In genomic region chr16:2058901-2059300, GRCh38 we compare ENCODE assay signal across 19 cellular contexts. TPM values are rescaled to one million over a fixed set of nuclear protein-coding genes. Genes with fewer than 3 reads are reported as not detected.
DNase-seq lines count a peak whose midpoint lies in the region; ATAC-seq and TF ChIP-seq lines count a peak whose summit lies in the region.
"Had no signal": no experiment of that assay in that cellular context is flagged by ENCODE, and none has a peak within 500 bp of the region (broad histone marks: within the 10 kb centered on the region; RNA-seq: fewer than 3 reads in every experiment).

No MANE protein-coding gene starts in this region.

- H3K9me3 ChIP-seq in BLaER1 (no peaks in the 10 kb centered on the region), neuronal stem cell (replicated peaks in 1 of 2; ENCODE audit: control insufficient read depth in 2 of 2, insufficient read depth in 1 of 2, low read depth in 1 of 2, low read length in 2 of 2) (no peaks in the 10 kb centered on the region), BE2C (no peaks in the 10 kb centered on the region)
- H3K9me3 ChIP-seq: MG63, SJCRH30 had no signal

- no peak overlapping the region for H3K23ac ChIP-seq in neuronal stem cell (ENCODE audit: low read depth, low read length, poor library complexity)

- H3K79me1 ChIP-seq in neuronal stem cell (ENCODE audit: low read depth, low read length), result no peaks in the 10 kb centered on the region

- no peak overlapping the region for H3K4ac ChIP-seq in neuronal stem cell (ENCODE audit: low read length)

- peak overlapping the region; percentile 46 for H2BK15ac ChIP-seq in neuronal stem cell (ENCODE audit: low read length)

- peak overlapping the region; percentile 46 for H4K91ac ChIP-seq in neuronal stem cell (ENCODE audit: low read depth, low read length, poor library complexity)

- WGBS in neuronal stem cell (ENCODE audit: extremely low coverage in 2 of 2, insufficient read length in 2 of 2, insufficient replicate concordance in 1 of 2), 2 donors, result no CpG with 5 or more reads among the region's 10 CpGs

- H3K4me2 ChIP-seq in BLaER1 (peak overlapping the region; percentile 95), neuronal stem cell (ENCODE audit: insufficient read depth, low read length, poor library complexity, severe bottlenecking) (peak overlapping the region; percentile 32)

- H4K20me1 ChIP-seq in BLaER1, result peaks cover 64% of the 10 kb centered on the region

- H2BK120ac ChIP-seq in neuronal stem cell (ENCODE audit: low read depth, low read length), result peak overlapping the region; percentile 97

- peak overlapping the region; percentile 100 for H2AK5ac ChIP-seq in neuronal stem cell (ENCODE audit: low read depth, low read length)

- H3K27me3 ChIP-seq in BLaER1 (no peaks in the 10 kb centered on the region), neuronal stem cell (ENCODE audit: control insufficient read depth in 3 of 3, insufficient read depth in 3 of 3, low read depth in 1 of 3, low read length in 3 of 3) (no peaks in the 10 kb centered on the region), BE2C (no peaks in the 10 kb centered on the region)
- H3K27me3 ChIP-seq: MG63, SJCRH30 had no signal

- peak overlapping the region; percentile 88 for H2BK12ac ChIP-seq in neuronal stem cell (ENCODE audit: low read length)

- H3K4me3 ChIP-seq in BLaER1 (no peak overlapping the region), neuronal stem cell (ENCODE audit: low read length in 2 of 2) (no peak overlapping the region), BE2C (ENCODE audit: low read depth, low read length) (no peak overlapping the region)
- H3K4me3 ChIP-seq: MG63, SJCRH30 had no signal

- no peak for TF ChIP-seq CTCF in BE2C (IDR thresholded peaks at IDR 0.05; ENCODE audit: low read depth, low read length)

- H2AFZ ChIP-seq in neuronal stem cell (ENCODE audit: low read length), result no peak overlapping the region

- DNase-seq in NCI-H187 (lab: John Stamatoyannopoulos, UW) (peak; percentile 56 to 68), amniotic epithelial cell (ENCODE audit: low read depth) (peak; percentile 36), neuronal stem cell (ENCODE audit: low spot score) (peak; percentile 31), BE2C (no peak), NCI-H748 treated with DMSO at 0.1 percent for 48 hours (lab: John Stamatoyannopoulos, UW) (no peak)
- DNase-seq in activated CD4-positive, CD25-positive, alpha-beta regulatory T cell treated with anti-CD3 and anti-CD28 coated beads, Interleukin-2, amount 50 U/mL, for 72 hours, result no peak
- DNase-seq: COR-L47, DMS53, HFFc6, MG63, NCI-H1092, NCI-H146, NCI-H446 treated with DMSO at 0.1 percent for 48 hours, NCI-H774, PC-3, SJCRH30 had no signal

- ATAC-seq in GM21360 (IDR thresholded peaks at IDR 0.05; ENCODE audit: unreplicated experiment), result no peak
- ATAC-seq: PC-3 had no signal

- H4K8ac ChIP-seq in neuronal stem cell (ENCODE audit: low read depth, low read length), result no peak overlapping the region

- H3K27ac ChIP-seq in BLaER1 (peak overlapping the region; percentile 70), neuronal stem cell (replicated peaks; ENCODE audit: low read length) (peak overlapping the region; percentile 94)
- H3K27ac ChIP-seq: SJCRH30 had no signal

- H3K36me3 ChIP-seq in BLaER1 (peaks cover 62% of the 10 kb centered on the region), neuronal stem cell (replicated peaks in 1 of 2; ENCODE audit: control insufficient read depth in 2 of 2, insufficient read depth in 2 of 2, low read length in 2 of 2) (peaks cover 24 to 69% of the 10 kb centered on the region in 2 donors), BE2C (peaks cover 4% of the 10 kb centered on the region)
- H3K36me3 ChIP-seq: SJCRH30 had no signal

- peaks cover 93% of the 10 kb centered on the region for H3K4me1 ChIP-seq in BLaER1
- peaks cover 0 to 13% of the 10 kb centered on the region in 2 donors for H3K4me1 ChIP-seq in neuronal stem cell (ENCODE audit: control insufficient read depth in 2 of 2, insufficient read depth in 1 of 2, low read depth in 1 of 2, low read length in 2 of 2)
- no peaks in the 10 kb centered on the region for H3K4me1 ChIP-seq in BE2C
- H3K4me1 ChIP-seq: SJCRH30 had no signal

- H3K9ac ChIP-seq in BLaER1, result no peak overlapping the region
- peak overlapping the region; percentile 30 for H3K9ac ChIP-seq in neuronal stem cell (ENCODE audit: low read depth, low read length, poor library complexity)

- peak overlapping the region; percentile 93 for H2BK5ac ChIP-seq in neuronal stem cell (ENCODE audit: low read length)

- H3K18ac ChIP-seq in neuronal stem cell (ENCODE audit: low read length), result peak overlapping the region; percentile 98

- H3K14ac ChIP-seq in neuronal stem cell (ENCODE audit: low read length), result no peak overlapping the region

RNA-seq across cellular contexts. Expression of gene TSC2, which starts 11.1 kb away (rescaled TPM):
- 54.6 TPM for polyA plus RNA-seq in neuronal stem cell (2013, experiment 1 of 2)
- 53.2 TPM for polyA plus RNA-seq in neuronal stem cell (2013, experiment 2 of 2)
- 238 TPM for polyA plus RNA-seq in BE2C (2012; ENCODE audit: insufficient read depth, insufficient read length, low read depth)

RNA-seq across cellular contexts. Expression of gene NTHL1, which starts 11.3 kb away (rescaled TPM):
- polyA plus RNA-seq in neuronal stem cell (2013, experiment 1 of 2), result 28.2 TPM
- polyA plus RNA-seq in neuronal stem cell (2013, experiment 2 of 2), result 27.7 TPM
- 176 TPM for polyA plus RNA-seq in BE2C (2012; ENCODE audit: insufficient read depth, insufficient read length, low read depth)

RNA-seq across cellular contexts. Expression of gene NHERF2, which starts 32.2 kb away (rescaled TPM):
- polyA plus RNA-seq in neuronal stem cell (2013, experiment 1 of 2), result 16.0 TPM
- polyA plus RNA-seq in neuronal stem cell (2013, experiment 2 of 2), result 14.8 TPM
- polyA plus RNA-seq in BE2C (2012; ENCODE audit: insufficient read depth, insufficient read length, low read depth), result 41.3 TPM

RNA-seq across cellular contexts. Expression of gene NPW, which starts 39.3 kb away (rescaled TPM):
- polyA plus RNA-seq in neuronal stem cell (2013, experiment 1 of 2), result 2.0 TPM
- 1.7 TPM for polyA plus RNA-seq in neuronal stem cell (2013, experiment 2 of 2)
- polyA plus RNA-seq in BE2C (2012; ENCODE audit: insufficient read depth, insufficient read length, low read depth), result not detected
- polyA plus RNA-seq: CD14-positive monocyte had no signal

RNA-seq across cellular contexts. Expression of gene ZNF598, which starts 49.3 kb away (rescaled TPM):
- 21.3 TPM for polyA plus RNA-seq in neuronal stem cell (2013, experiment 1 of 2)
- 20.9 TPM for polyA plus RNA-seq in neuronal stem cell (2013, experiment 2 of 2)
- 245 TPM for polyA plus RNA-seq in BE2C (2012; ENCODE audit: insufficient read depth, insufficient read length, low read depth)

Comparison
In these comparisons a context has a peak if more than half of its experiments do, and no peak if none do; other contexts are left out.
1. DNase-seq: peak in NCI-H187 (2 of 2), amniotic epithelial cell (single experiment) and neuronal stem cell (single experiment); none in activated CD4-positive, CD25-positive, alpha-beta regulatory T cell treated with anti-CD3 and anti-CD28 coated beads, Interleukin-2, amount 50 U/mL, for 72 hours (single experiment), BE2C (single experiment) and NCI-H748 treated with DMSO at 0.1 percent for 48 hours (single experiment).